ENCODE assay signal across 1 cellular context in the genomic region with DNA sequence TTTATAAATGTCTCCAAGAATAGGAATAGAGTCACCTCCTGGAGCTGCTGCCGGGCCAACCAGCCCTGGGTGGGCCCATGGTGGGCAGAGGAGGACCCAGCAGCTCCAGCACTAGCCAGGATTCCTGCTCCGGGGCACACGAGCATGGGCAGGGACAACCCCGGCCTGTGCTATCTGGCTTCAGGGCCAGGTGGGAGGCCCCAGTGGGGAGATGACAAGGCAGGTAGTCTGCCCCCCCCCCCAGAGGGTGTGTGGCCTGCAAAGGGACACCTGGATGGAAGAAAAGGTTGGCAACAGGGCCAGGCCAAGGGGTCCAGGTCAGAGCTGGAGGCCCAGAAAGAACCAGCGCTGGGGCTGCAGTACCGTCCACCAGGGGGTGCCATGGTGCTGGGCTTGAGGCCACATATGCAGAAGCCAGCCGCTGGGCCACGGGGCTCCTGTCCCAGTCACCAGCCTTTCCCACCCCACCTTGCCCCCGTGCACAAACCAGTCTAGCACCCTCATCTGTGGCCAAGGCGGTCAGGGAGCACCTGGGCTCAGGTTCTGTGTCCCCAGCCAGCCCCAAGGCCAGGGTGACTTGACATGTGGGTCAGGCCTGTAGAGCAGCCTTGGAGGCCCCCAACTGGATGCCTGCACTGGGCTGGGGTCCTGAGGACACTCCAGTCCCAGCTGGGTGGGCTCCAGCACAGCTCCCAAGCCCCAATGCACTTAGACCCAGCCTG.
A peak's percentile ranks its signal among the peaks of the same experiment; 100 is the strongest.
TF ChIP-seq lines count a peak whose summit lies in the region.

No MANE protein-coding gene starts in this region.

TF ChIP-seq in IMR-90, 13 proteins besides CTCF, POLR2A, EP300 and RAD21:
- TF ChIP-seq MAZ (IDR thresholded peaks at IDR 0.05; ENCODE audit: borderline replicate concordance, low read depth, low read length) (peak; percentile 55; the same call in 1 of the 2 replicates), BHLHE40 (IDR thresholded peaks at IDR 0.05; ENCODE audit: low read depth, low read length) (no peak), SMC3 (IDR thresholded peaks at IDR 0.05; ENCODE audit: low read depth, low read length) (peak; percentile 97)
